In the genomic region with DNA sequence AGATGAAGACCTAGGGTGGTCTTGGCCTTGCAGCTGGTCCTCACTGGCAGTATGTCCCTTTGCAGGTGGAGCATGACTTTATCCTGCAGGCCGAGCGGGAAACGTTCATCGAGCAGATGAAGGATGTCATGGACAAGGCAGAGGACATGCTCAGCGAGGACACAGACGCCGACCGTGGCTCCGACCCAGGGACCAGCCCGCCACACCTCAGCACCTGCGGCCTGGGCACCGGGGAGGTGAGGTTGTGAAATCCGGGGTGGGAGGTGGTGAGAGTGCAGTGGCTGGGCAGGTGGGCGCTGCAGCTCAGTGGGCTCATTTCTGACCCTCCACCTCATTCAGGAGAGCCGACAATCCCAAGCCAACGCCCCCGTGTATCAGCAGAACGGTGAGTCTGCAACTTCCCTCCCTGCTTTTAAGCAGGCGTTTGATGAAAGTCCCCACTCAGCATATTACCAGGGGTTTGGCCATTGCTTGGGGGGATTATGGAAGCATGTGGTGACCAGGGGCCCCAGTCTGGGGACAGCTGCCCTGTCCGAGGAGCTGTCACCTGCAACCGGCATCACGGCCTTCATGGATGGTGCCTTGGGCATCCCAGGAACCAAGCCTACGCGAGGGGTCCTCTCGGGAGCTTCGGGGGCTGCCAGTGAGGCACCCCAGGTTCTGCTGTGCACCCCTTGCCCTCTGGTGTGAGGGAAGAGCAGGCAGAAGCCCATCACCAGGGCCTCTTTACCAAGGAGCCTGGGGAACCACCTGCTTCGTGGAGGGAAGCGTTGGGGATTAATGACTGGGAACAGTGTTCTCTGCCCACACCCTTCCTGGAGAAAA, we compare ENCODE assay signal across 1 cellular context.
TF ChIP-seq lines count a peak whose summit lies in the region.

No MANE protein-coding gene starts in this region.

TF ChIP-seq in GM23338, 12 proteins besides CTCF, POLR2A, EP300 and RAD21 (continued from another document):
- TF ChIP-seq, protein P1, sequence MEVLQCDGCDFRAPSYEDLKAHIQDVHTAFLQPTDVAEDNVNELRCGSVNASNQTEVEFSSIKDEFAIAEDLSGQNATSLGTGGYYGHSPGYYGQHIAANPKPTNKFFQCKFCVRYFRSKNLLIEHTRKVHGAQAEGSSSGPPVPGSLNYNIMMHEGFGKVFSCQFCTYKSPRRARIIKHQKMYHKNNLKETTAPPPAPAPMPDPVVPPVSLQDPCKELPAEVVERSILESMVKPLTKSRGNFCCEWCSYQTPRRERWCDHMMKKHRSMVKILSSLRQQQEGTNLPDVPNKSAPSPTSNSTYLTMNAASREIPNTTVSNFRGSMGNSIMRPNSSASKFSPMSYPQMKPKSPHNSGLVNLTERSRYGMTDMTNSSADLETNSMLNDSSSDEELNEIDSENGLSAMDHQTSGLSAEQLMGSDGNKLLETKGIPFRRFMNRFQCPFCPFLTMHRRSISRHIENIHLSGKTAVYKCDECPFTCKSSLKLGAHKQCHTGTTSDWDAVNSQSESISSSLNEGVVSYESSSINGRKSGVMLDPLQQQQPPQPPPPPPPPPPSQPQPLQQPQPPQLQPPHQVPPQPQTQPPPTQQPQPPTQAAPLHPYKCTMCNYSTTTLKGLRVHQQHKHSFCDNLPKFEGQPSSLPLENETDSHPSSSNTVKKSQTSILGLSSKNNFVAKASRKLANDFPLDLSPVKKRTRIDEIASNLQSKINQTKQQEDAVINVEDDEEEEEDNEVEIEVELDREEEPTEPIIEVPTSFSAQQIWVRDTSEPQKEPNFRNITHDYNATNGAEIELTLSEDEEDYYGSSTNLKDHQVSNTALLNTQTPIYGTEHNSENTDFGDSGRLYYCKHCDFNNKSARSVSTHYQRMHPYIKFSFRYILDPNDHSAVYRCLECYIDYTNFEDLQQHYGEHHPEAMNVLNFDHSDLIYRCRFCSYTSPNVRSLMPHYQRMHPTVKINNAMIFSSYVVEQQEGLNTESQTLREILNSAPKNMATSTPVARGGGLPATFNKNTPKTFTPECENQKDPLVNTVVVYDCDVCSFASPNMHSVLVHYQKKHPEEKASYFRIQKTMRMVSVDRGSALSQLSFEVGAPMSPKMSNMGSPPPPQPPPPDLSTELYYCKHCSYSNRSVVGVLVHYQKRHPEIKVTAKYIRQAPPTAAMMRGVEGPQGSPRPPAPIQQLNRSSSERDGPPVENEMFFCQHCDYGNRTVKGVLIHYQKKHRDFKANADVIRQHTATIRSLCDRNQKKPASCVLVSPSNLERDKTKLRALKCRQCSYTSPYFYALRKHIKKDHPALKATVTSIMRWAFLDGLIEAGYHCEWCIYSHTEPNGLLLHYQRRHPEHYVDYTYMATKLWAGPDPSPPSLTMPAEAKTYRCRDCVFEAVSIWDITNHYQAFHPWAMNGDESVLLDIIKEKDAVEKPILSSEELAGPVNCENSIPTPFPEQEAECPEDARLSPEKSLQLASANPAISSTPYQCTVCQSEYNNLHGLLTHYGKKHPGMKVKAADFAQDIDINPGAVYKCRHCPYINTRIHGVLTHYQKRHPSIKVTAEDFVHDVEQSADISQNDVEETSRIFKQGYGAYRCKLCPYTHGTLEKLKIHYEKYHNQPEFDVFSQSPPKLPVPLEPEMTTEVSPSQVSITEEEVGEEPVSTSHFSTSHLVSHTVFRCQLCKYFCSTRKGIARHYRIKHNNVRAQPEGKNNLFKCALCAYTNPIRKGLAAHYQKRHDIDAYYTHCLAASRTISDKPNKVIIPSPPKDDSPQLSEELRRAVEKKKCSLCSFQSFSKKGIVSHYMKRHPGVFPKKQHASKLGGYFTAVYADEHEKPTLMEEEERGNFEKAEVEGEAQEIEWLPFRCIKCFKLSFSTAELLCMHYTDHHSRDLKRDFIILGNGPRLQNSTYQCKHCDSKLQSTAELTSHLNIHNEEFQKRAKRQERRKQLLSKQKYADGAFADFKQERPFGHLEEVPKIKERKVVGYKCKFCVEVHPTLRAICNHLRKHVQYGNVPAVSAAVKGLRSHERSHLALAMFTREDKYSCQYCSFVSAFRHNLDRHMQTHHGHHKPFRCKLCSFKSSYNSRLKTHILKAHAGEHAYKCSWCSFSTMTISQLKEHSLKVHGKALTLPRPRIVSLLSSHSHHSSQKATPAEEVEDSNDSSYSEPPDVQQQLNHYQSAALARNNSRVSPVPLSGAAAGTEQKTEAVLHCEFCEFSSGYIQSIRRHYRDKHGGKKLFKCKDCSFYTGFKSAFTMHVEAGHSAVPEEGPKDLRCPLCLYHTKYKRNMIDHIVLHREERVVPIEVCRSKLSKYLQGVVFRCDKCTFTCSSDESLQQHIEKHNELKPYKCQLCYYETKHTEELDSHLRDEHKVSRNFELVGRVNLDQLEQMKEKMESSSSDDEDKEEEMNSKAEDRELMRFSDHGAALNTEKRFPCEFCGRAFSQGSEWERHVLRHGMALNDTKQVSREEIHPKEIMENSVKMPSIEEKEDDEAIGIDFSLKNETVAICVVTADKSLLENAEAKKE (CRISPR knock-in tag; IDR thresholded peaks at IDR 0.05), result no peak
- TF ChIP-seq, protein P2, sequence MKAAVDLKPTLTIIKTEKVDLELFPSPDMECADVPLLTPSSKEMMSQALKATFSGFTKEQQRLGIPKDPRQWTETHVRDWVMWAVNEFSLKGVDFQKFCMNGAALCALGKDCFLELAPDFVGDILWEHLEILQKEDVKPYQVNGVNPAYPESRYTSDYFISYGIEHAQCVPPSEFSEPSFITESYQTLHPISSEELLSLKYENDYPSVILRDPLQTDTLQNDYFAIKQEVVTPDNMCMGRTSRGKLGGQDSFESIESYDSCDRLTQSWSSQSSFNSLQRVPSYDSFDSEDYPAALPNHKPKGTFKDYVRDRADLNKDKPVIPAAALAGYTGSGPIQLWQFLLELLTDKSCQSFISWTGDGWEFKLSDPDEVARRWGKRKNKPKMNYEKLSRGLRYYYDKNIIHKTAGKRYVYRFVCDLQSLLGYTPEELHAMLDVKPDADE (IDR thresholded peaks at IDR 0.05), result no peak
- TF ChIP-seq EZH2 (IDR thresholded peaks at IDR 0.05; ENCODE audit: low read depth, unreplicated experiment) (no peak), STAT1 (IDR thresholded peaks at IDR 0.05; ENCODE audit: unreplicated experiment) (no peak), NANOG (IDR thresholded peaks at IDR 0.05; ENCODE audit: borderline replicate concordance) (no peak), ZNF331 (CRISPR knock-in tag; IDR thresholded peaks at IDR 0.05; ENCODE audit: low read depth) (no peak), POLR2AphosphoS5 (IDR thresholded peaks at IDR 0.05; ENCODE audit: low read depth) (no peak), CREB1 (CRISPR knock-in tag; IDR thresholded peaks at IDR 0.05; ENCODE audit: low read depth) (no peak), JUNB (IDR thresholded peaks at IDR 0.05; ENCODE audit: unreplicated experiment) (no peak)
- TF ChIP-seq, protein P3, sequence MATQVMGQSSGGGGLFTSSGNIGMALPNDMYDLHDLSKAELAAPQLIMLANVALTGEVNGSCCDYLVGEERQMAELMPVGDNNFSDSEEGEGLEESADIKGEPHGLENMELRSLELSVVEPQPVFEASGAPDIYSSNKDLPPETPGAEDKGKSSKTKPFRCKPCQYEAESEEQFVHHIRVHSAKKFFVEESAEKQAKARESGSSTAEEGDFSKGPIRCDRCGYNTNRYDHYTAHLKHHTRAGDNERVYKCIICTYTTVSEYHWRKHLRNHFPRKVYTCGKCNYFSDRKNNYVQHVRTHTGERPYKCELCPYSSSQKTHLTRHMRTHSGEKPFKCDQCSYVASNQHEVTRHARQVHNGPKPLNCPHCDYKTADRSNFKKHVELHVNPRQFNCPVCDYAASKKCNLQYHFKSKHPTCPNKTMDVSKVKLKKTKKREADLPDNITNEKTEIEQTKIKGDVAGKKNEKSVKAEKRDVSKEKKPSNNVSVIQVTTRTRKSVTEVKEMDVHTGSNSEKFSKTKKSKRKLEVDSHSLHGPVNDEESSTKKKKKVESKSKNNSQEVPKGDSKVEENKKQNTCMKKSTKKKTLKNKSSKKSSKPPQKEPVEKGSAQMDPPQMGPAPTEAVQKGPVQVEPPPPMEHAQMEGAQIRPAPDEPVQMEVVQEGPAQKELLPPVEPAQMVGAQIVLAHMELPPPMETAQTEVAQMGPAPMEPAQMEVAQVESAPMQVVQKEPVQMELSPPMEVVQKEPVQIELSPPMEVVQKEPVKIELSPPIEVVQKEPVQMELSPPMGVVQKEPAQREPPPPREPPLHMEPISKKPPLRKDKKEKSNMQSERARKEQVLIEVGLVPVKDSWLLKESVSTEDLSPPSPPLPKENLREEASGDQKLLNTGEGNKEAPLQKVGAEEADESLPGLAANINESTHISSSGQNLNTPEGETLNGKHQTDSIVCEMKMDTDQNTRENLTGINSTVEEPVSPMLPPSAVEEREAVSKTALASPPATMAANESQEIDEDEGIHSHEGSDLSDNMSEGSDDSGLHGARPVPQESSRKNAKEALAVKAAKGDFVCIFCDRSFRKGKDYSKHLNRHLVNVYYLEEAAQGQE (IDR thresholded peaks at IDR 0.05; ENCODE audit: unreplicated experiment), result no peak
TF ChIP-seq in GM23338: peak in this region for 0.
